In genomic region chr2:143843696-143844095, GRCh38 we compare ENCODE assay signal across 26 cellular contexts.
DNase-seq lines count a peak whose midpoint lies in the region; FAIRE-seq and TF ChIP-seq lines count a peak whose summit lies in the region.
"Had no signal": no experiment of that assay in that cellular context is flagged by ENCODE, and none has a peak within 500 bp of the region (broad histone marks: within the 10 kb centered on the region; RNA-seq: fewer than 3 reads in every experiment).

No MANE protein-coding gene starts in this region.

- H3K9me3 ChIP-seq in neural progenitor cell (ENCODE audit: low read depth) (no peaks in the 10 kb centered on the region), small intestine (ENCODE audit: control insufficient read depth, low read depth) (no peaks in the 10 kb centered on the region)
- H3K9me3 ChIP-seq: A549; BE2C; BLaER1 treated with 17β-estradiol and CSF1 and Interleukin-3, amounts not matched to agents 10 nM and 100 nM had no signal

- WGBS in small intestine, 3 donors, result 76 to 87% (median 81%) methylated on average over 3 of the region's 3 CpGs

- H3K4me1 Mint-ChIP-seq in neural progenitor cell, result peaks cover 12% of the 10 kb centered on the region
- H3K4me1 Mint-ChIP-seq: CD14-positive monocyte had no signal

- H3K36me3 ChIP-seq in neural progenitor cell (no peaks in the 10 kb centered on the region), small intestine (ENCODE audit: control insufficient read depth in 2 of 2, insufficient read depth in 2 of 2, low read length in 2 of 2) (no peaks in the 10 kb centered on the region)
- H3K36me3 ChIP-seq: BE2C; BLaER1 treated with 17β-estradiol and CSF1 and Interleukin-3, amounts not matched to agents 10 nM and 100 nM had no signal

- H3K36me3 Mint-ChIP-seq in neural progenitor cell, result no peaks in the 10 kb centered on the region
- H3K36me3 Mint-ChIP-seq: CD14-positive monocyte had no signal

- H3K9ac ChIP-seq in neural progenitor cell, result no peak overlapping the region
- H3K9ac ChIP-seq: BLaER1 treated with 17β-estradiol and CSF1 and Interleukin-3, amounts not matched to agents 10 nM and 100 nM; GM23248 had no signal

- TF ChIP-seq CTCF in neural progenitor cell (IDR thresholded peaks at IDR 0.05), result no peak

- H3K9me3 Mint-ChIP-seq in neural progenitor cell, result peaks cover 9% of the 10 kb centered on the region
- H3K9me3 Mint-ChIP-seq: CD14-positive monocyte; CD4-positive, alpha-beta T cell; CD8-positive, alpha-beta memory T cell had no signal

- in situ Hi-C loops in G401 (cut with HindIII; ENCODE audit: low sequenced_read_pairs), result no loop called here

- H3K27ac ChIP-seq in neural progenitor cell (no peak overlapping the region), small intestine (ENCODE audit: low read depth in 1 of 2, low read length in 1 of 2) (no peak overlapping the region)
- H3K27ac ChIP-seq: A549; BLaER1 treated with 17β-estradiol and CSF1 and Interleukin-3, amounts not matched to agents 10 nM and 100 nM; GM23248 had no signal

- no peak overlapping the region for H2AFZ ChIP-seq in neural progenitor cell (replicated peaks)

- H3K79me2 ChIP-seq in neural progenitor cell (ENCODE audit: low read depth), result no peaks in the 10 kb centered on the region

- H3K27ac Mint-ChIP-seq in neural progenitor cell, result peak overlapping the region; percentile 75
- H3K27ac Mint-ChIP-seq: CD14-positive monocyte; CD4-positive, alpha-beta T cell had no signal

- H3K4me3 ChIP-seq in neural progenitor cell (no peak overlapping the region), small intestine (ENCODE audit: low read depth in 1 of 2, low read length in 2 of 2) (no peak overlapping the region)
- H3K4me3 ChIP-seq: A549; BLaER1 treated with 17β-estradiol and CSF1 and Interleukin-3, amounts not matched to agents 10 nM and 100 nM; GM12878; GM23248 had no signal

- DNase-seq in NCI-H146 (lab: John Stamatoyannopoulos, UW) (peak; percentile 4), NCI-H146 treated with DMSO at 0.1 percent for 48 hours (lab: John Stamatoyannopoulos, UW; ENCODE audit: unreplicated experiment) (no peak), G401 (ENCODE audit: low spot score) (peak; percentile 67), cerebellar cortex (ENCODE audit: low spot score) (peak; percentile 52), neural progenitor cell (ENCODE audit: low spot score) (no peak), activated gamma-delta T cell treated with Interleukin-2 at 50 U/mL for 16 hours (no peak), small intestine (no peak)
- DNase-seq: 8988T; ACHN; AML-193; BE2C; CD4-positive, alpha-beta T cell; CD8-positive, alpha-beta memory T cell; DMS153; DND-41; GDM1; GM23248; H7; HCEC 1CT had no signal

- H3K4me1 ChIP-seq in neural progenitor cell, result no peaks in the 10 kb centered on the region
- H3K4me1 ChIP-seq in small intestine (ENCODE audit: control insufficient read depth in 2 of 2, insufficient read depth in 1 of 2, low read depth in 1 of 2, low read length in 1 of 2), result no peaks in the 10 kb centered on the region
- H3K4me1 ChIP-seq: A549; BE2C; BLaER1 treated with 17β-estradiol and CSF1 and Interleukin-3, amounts not matched to agents 10 nM and 100 nM had no signal

- no peaks in the 10 kb centered on the region for H3F3A ChIP-seq in neural progenitor cell (ENCODE audit: low read depth)

- H3K4me3 Mint-ChIP-seq in neural progenitor cell, result no peak overlapping the region
- H3K4me3 Mint-ChIP-seq: CD14-positive monocyte; CD4-positive, alpha-beta T cell; CD8-positive, alpha-beta memory T cell had no signal

- no peaks in the 10 kb centered on the region for H3K27me3 ChIP-seq in neural progenitor cell
- H3K27me3 ChIP-seq in small intestine (ENCODE audit: control insufficient read depth in 2 of 2, insufficient read depth in 2 of 2, low read length in 2 of 2), result no peaks in the 10 kb centered on the region
- H3K27me3 ChIP-seq: BE2C; BLaER1 treated with 17β-estradiol and CSF1 and Interleukin-3, amounts not matched to agents 10 nM and 100 nM had no signal

- H3K4me2 ChIP-seq in neural progenitor cell, result no peak overlapping the region
- H3K4me2 ChIP-seq: A549; BLaER1 treated with 17β-estradiol and CSF1 and Interleukin-3, amounts not matched to agents 10 nM and 100 nM had no signal

- H3K27me3 Mint-ChIP-seq in neural progenitor cell (ENCODE audit: insufficient read depth, low read depth), result peaks cover 4% of the 10 kb centered on the region

- no peak for FAIRE-seq in small intestine (lab: Jason Lieb, UNC)
- FAIRE-seq: A549, D721Med, GM12878, GM19239, H1 had no signal

- no peaks in the 10 kb centered on the region for H4K20me1 ChIP-seq in neural progenitor cell (ENCODE audit: low read depth)
- H4K20me1 ChIP-seq: BLaER1 treated with 17β-estradiol and CSF1 and Interleukin-3, amounts not matched to agents 10 nM and 100 nM had no signal

Comparison
In these comparisons a context has a peak if more than half of its experiments do, and no peak if none do; other contexts are left out.
1. DNase-seq: peak in NCI-H146 (single experiment), G401 (single experiment) and cerebellar cortex (single experiment); none in NCI-H146 treated with DMSO at 0.1 percent for 48 hours (single experiment), neural progenitor cell (single experiment), activated gamma-delta T cell treated with Interleukin-2 at 50 U/mL for 16 hours (single experiment) and small intestine (single experiment).